In the genomic region with DNA sequence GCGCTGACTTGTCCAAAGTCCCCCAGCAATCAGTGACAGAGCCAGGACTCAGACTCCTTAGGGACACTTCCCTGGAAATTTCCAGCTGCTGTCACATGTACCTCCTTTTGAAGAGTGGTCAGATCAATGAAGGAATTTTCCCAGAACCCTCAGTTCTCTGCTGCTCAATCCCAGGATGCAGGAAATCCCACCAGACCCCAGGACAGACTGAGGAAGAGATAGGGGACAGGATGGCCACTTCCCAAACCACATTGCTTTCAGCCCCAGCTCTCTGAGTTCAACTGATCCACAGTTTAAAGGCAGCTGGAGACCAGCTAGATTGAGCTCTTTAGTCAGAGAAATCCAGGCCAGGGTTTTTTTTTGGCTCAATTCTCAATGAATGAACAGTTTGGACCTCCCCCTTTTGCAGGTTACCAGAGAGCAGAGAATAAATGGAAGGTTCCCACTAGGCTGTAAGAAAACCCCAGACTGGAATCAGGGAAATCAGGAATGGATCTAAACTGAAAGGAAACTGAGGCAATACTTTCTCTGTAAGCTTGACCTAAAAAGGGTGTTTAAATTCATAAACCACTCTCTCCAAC, we compare ENCODE assay signal across 1 cellular context.
TF ChIP-seq lines count a peak whose summit lies in the region.

No MANE protein-coding gene starts in this region.

TF ChIP-seq in GM23338, 12 proteins besides CTCF, POLR2A, EP300 and RAD21 (continued from another document):
- TF ChIP-seq, protein P1, sequence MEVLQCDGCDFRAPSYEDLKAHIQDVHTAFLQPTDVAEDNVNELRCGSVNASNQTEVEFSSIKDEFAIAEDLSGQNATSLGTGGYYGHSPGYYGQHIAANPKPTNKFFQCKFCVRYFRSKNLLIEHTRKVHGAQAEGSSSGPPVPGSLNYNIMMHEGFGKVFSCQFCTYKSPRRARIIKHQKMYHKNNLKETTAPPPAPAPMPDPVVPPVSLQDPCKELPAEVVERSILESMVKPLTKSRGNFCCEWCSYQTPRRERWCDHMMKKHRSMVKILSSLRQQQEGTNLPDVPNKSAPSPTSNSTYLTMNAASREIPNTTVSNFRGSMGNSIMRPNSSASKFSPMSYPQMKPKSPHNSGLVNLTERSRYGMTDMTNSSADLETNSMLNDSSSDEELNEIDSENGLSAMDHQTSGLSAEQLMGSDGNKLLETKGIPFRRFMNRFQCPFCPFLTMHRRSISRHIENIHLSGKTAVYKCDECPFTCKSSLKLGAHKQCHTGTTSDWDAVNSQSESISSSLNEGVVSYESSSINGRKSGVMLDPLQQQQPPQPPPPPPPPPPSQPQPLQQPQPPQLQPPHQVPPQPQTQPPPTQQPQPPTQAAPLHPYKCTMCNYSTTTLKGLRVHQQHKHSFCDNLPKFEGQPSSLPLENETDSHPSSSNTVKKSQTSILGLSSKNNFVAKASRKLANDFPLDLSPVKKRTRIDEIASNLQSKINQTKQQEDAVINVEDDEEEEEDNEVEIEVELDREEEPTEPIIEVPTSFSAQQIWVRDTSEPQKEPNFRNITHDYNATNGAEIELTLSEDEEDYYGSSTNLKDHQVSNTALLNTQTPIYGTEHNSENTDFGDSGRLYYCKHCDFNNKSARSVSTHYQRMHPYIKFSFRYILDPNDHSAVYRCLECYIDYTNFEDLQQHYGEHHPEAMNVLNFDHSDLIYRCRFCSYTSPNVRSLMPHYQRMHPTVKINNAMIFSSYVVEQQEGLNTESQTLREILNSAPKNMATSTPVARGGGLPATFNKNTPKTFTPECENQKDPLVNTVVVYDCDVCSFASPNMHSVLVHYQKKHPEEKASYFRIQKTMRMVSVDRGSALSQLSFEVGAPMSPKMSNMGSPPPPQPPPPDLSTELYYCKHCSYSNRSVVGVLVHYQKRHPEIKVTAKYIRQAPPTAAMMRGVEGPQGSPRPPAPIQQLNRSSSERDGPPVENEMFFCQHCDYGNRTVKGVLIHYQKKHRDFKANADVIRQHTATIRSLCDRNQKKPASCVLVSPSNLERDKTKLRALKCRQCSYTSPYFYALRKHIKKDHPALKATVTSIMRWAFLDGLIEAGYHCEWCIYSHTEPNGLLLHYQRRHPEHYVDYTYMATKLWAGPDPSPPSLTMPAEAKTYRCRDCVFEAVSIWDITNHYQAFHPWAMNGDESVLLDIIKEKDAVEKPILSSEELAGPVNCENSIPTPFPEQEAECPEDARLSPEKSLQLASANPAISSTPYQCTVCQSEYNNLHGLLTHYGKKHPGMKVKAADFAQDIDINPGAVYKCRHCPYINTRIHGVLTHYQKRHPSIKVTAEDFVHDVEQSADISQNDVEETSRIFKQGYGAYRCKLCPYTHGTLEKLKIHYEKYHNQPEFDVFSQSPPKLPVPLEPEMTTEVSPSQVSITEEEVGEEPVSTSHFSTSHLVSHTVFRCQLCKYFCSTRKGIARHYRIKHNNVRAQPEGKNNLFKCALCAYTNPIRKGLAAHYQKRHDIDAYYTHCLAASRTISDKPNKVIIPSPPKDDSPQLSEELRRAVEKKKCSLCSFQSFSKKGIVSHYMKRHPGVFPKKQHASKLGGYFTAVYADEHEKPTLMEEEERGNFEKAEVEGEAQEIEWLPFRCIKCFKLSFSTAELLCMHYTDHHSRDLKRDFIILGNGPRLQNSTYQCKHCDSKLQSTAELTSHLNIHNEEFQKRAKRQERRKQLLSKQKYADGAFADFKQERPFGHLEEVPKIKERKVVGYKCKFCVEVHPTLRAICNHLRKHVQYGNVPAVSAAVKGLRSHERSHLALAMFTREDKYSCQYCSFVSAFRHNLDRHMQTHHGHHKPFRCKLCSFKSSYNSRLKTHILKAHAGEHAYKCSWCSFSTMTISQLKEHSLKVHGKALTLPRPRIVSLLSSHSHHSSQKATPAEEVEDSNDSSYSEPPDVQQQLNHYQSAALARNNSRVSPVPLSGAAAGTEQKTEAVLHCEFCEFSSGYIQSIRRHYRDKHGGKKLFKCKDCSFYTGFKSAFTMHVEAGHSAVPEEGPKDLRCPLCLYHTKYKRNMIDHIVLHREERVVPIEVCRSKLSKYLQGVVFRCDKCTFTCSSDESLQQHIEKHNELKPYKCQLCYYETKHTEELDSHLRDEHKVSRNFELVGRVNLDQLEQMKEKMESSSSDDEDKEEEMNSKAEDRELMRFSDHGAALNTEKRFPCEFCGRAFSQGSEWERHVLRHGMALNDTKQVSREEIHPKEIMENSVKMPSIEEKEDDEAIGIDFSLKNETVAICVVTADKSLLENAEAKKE (CRISPR knock-in tag; IDR thresholded peaks at IDR 0.05), result no peak
- TF ChIP-seq, protein P2, sequence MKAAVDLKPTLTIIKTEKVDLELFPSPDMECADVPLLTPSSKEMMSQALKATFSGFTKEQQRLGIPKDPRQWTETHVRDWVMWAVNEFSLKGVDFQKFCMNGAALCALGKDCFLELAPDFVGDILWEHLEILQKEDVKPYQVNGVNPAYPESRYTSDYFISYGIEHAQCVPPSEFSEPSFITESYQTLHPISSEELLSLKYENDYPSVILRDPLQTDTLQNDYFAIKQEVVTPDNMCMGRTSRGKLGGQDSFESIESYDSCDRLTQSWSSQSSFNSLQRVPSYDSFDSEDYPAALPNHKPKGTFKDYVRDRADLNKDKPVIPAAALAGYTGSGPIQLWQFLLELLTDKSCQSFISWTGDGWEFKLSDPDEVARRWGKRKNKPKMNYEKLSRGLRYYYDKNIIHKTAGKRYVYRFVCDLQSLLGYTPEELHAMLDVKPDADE (IDR thresholded peaks at IDR 0.05), result no peak
- no peak for TF ChIP-seq NANOG (IDR thresholded peaks at IDR 0.05; ENCODE audit: borderline replicate concordance)
- no peak for TF ChIP-seq POLR2AphosphoS5 (IDR thresholded peaks at IDR 0.05; ENCODE audit: low read depth)
- TF ChIP-seq ZNF114 (CRISPR knock-in tag; IDR thresholded peaks at IDR 0.05), result no peak
- no peak for TF ChIP-seq EZH2phosphoT487 (IDR thresholded peaks at IDR 0.05; ENCODE audit: unreplicated experiment)
- no peak for TF ChIP-seq EZH2 (IDR thresholded peaks at IDR 0.05; ENCODE audit: low read depth, unreplicated experiment)
- no peak for TF ChIP-seq ZNF331 (CRISPR knock-in tag; IDR thresholded peaks at IDR 0.05; ENCODE audit: low read depth)
- TF ChIP-seq JUNB (IDR thresholded peaks at IDR 0.05; ENCODE audit: unreplicated experiment), result no peak
- no peak for TF ChIP-seq STAT1 (IDR thresholded peaks at IDR 0.05; ENCODE audit: unreplicated experiment)
- no peak for TF ChIP-seq CREB1 (CRISPR knock-in tag; IDR thresholded peaks at IDR 0.05; ENCODE audit: low read depth)
TF ChIP-seq in GM23338: peak in this region for 0.
